20 cellular contexts compared by ENCODE assay signal in genomic region chr18:75139226-75139911, GRCh38.
"Had no signal": no experiment of that assay in that cellular context is flagged by ENCODE, and none has a peak within 500 bp of the region (broad histone marks: within the 10 kb centered on the region; RNA-seq: fewer than 3 reads in every experiment).

No MANE protein-coding gene starts in this region.

- H3K27ac ChIP-seq: epithelial cell of prostate, gastrocnemius medialis, heart left ventricle, tibial artery had no signal

- ATAC-seq: activated T-cell treated with anti-CD3 and anti-CD28 coated beads, Interleukin-2, amount 50 U/mL, for 72 hours; gastrocnemius medialis; heart left ventricle; stimulated activated effector memory CD8-positive, alpha-beta T cell treated with anti-CD3 and anti-CD28 coated beads, Interleukin-12 subunit alpha, Interleukin-12 subunit beta, amount 100 ng/mL, for 72 hours; T-cell had no signal

- H3K9me3 Mint-ChIP-seq: activated T-cell treated with anti-CD3 and anti-CD28 coated beads, Interleukin-2, amount 50 U/mL, for 72 hours; dendritic cell treated with granulocyte-macrophage colony-stimulating factor and Interleukin-4, amounts not matched to agents 40 ng/mL and 50 ng/mL, for 4 days; stimulated activated effector memory CD8-positive, alpha-beta T cell treated with anti-CD3 and anti-CD28 coated beads, Interleukin-12 subunit alpha, Interleukin-12 subunit beta, amount 100 ng/mL, for 72 hours had no signal

- H3K36me3 ChIP-seq: gastrocnemius medialis, heart left ventricle, tibial artery had no signal

- H3K9me3 ChIP-seq: gastrocnemius medialis, SK-N-SH, tibial artery had no signal

- DNase-seq: activated CD4-positive, alpha-beta memory T cell treated with anti-CD3 and anti-CD28 coated beads for 36 hours; activated naive CD8-positive, alpha-beta T cell treated with anti-CD3 and anti-CD28 coated beads for 36 hours; activated T-cell treated with anti-CD3 and anti-CD28 coated beads, Interleukin-2, amount 50 U/mL, for 72 hours; amygdala; cerebellar nuclear complex; effector memory CD4-positive, alpha-beta T cell; gastrocnemius medialis; heart left ventricle; midbrain; SK-N-SH; stimulated activated CD4-positive, alpha-beta T cell treated with anti-CD3 and anti-CD28 coated beads, Interleukin-12 subunit alpha, Interleukin-12 subunit beta, amount 100 ng/mL, for 4 hours; stimulated activated CD4-positive, alpha-beta T cell treated with anti-CD3 and anti-CD28 coated beads, Interleukin-2, amount 100 ng/mL, for 24 hours; T1000 had no signal

- H3K4me3 ChIP-seq: gastrocnemius medialis, heart left ventricle, lung, tibial artery had no signal

- H3K27me3 ChIP-seq: gastrocnemius medialis, heart left ventricle had no signal

- H3K4me3 Mint-ChIP-seq: activated CD4-positive, alpha-beta memory T cell treated with anti-CD3 and anti-CD28 coated beads for 36 hours; activated naive CD8-positive, alpha-beta T cell treated with anti-CD3 and anti-CD28 coated beads for 36 hours; activated T-cell treated with anti-CD3 and anti-CD28 coated beads, Interleukin-2, amount 50 U/mL, for 72 hours; brain; dendritic cell treated with granulocyte-macrophage colony-stimulating factor and Interleukin-4, amounts not matched to agents 40 ng/mL and 50 ng/mL, for 4 days; stimulated activated effector memory CD8-positive, alpha-beta T cell treated with anti-CD3 and anti-CD28 coated beads, Interleukin-12 subunit alpha, Interleukin-12 subunit beta, amount 100 ng/mL, for 72 hours; T-cell had no signal

- H3K4me1 Mint-ChIP-seq: activated naive CD8-positive, alpha-beta T cell treated with anti-CD3 and anti-CD28 coated beads for 36 hours; brain; stimulated activated effector memory CD8-positive, alpha-beta T cell treated with anti-CD3 and anti-CD28 coated beads, Interleukin-12 subunit alpha, Interleukin-12 subunit beta, amount 100 ng/mL, for 72 hours had no signal

- H3K4me1 ChIP-seq: gastrocnemius medialis, heart left ventricle, tibial artery had no signal

- H3K27ac Mint-ChIP-seq: activated CD4-positive, alpha-beta memory T cell treated with anti-CD3 and anti-CD28 coated beads for 36 hours; activated naive CD8-positive, alpha-beta T cell treated with anti-CD3 and anti-CD28 coated beads for 36 hours; activated T-cell treated with anti-CD3 and anti-CD28 coated beads, Interleukin-2, amount 50 U/mL, for 72 hours; brain; dendritic cell treated with granulocyte-macrophage colony-stimulating factor and Interleukin-4, amounts not matched to agents 40 ng/mL and 50 ng/mL, for 4 days; stimulated activated effector memory CD8-positive, alpha-beta T cell treated with anti-CD3 and anti-CD28 coated beads, Interleukin-12 subunit alpha, Interleukin-12 subunit beta, amount 100 ng/mL, for 72 hours; T-cell had no signal

- H3K27me3 Mint-ChIP-seq: activated CD4-positive, alpha-beta memory T cell treated with anti-CD3 and anti-CD28 coated beads for 36 hours; activated naive CD8-positive, alpha-beta T cell treated with anti-CD3 and anti-CD28 coated beads for 36 hours had no signal

- H3K36me3 Mint-ChIP-seq: activated CD4-positive, alpha-beta memory T cell treated with anti-CD3 and anti-CD28 coated beads for 36 hours; activated naive CD8-positive, alpha-beta T cell treated with anti-CD3 and anti-CD28 coated beads for 36 hours; brain; stimulated activated effector memory CD8-positive, alpha-beta T cell treated with anti-CD3 and anti-CD28 coated beads, Interleukin-12 subunit alpha, Interleukin-12 subunit beta, amount 100 ng/mL, for 72 hours; T-cell had no signal
